Comparison of ENCODE assay signal across 14 cellular contexts in genomic region chr10:97396056-97396455, GRCh38. TPM values are rescaled to one million over a fixed set of nuclear protein-coding genes. Genes with fewer than 3 reads are reported as not detected.
DNase-seq lines count a peak whose midpoint lies in the region; ATAC-seq and TF ChIP-seq lines count a peak whose summit lies in the region.
"Had no signal": no experiment of that assay in that cellular context is flagged by ENCODE, and none has a peak within 500 bp of the region (broad histone marks: within the 10 kb centered on the region; RNA-seq: fewer than 3 reads in every experiment).

No MANE protein-coding gene starts in this region.

- peaks cover 8% of the 10 kb centered on the region for H3K4me1 Mint-ChIP-seq in central memory CD8-positive, alpha-beta T cell
- H3K4me1 Mint-ChIP-seq in stimulated activated naive B cell treated with anti-CD40 and anti-IgM and Interleukin-4, amounts not matched to agents 10 μg/mL and 1 μg/mL and 100 μg/mL, for 72 hours: peaks cover 0 to 7% of the 10 kb centered on the region in 2 donors
- H3K4me1 Mint-ChIP-seq in nephron progenitor cell: peaks cover 13% of the 10 kb centered on the region
- peaks cover 9 to 10% of the 10 kb centered on the region in 2 donors for H3K4me1 Mint-ChIP-seq in natural killer cell

- intact Hi-C loops in head of caudate nucleus (cut with DNase I) (no loop called here), left colon (cut with DNase I, micrococcal nuclease) (no loop called here), natural killer cell (cut with micrococcal nuclease) (no loop called here)

- no peaks in the 10 kb centered on the region for H3K9me3 Mint-ChIP-seq in central memory CD8-positive, alpha-beta T cell
- no peaks in the 10 kb centered on the region for H3K9me3 Mint-ChIP-seq in stimulated activated naive B cell treated with anti-CD40 and anti-IgM and Interleukin-4, amounts not matched to agents 10 μg/mL and 1 μg/mL and 100 μg/mL, for 72 hours
- H3K9me3 Mint-ChIP-seq in nephron progenitor cell (no peaks in the 10 kb centered on the region), natural killer cell (no peaks in the 10 kb centered on the region)
- H3K9me3 Mint-ChIP-seq: CD4-positive, alpha-beta memory T cell; HFFc6 had no signal

- ATAC-seq in central memory CD8-positive, alpha-beta T cell (replicated peaks; ENCODE audit: extremely low read depth, poor library complexity, severe bottlenecking): no peak
- ATAC-seq in stimulated activated naive B cell treated with anti-CD40 and anti-IgM and Interleukin-4, amounts not matched to agents 10 μg/mL and 1 μg/mL and 100 μg/mL, for 72 hours (replicated peaks): no peak
- ATAC-seq in left colon (no peak), natural killer cell (no peak)

- no peak for TF ChIP-seq CTCF in nephron progenitor cell (IDR thresholded peaks at IDR 0.05)
- TF ChIP-seq CTCF in natural killer cell (IDR thresholded peaks at IDR 0.05): no peak

- H3K36me3 Mint-ChIP-seq in central memory CD8-positive, alpha-beta T cell (ENCODE audit: insufficient read depth): peaks cover 28% of the 10 kb centered on the region
- H3K36me3 Mint-ChIP-seq in stimulated activated naive B cell treated with anti-CD40 and anti-IgM and Interleukin-4, amounts not matched to agents 10 μg/mL and 1 μg/mL and 100 μg/mL, for 72 hours: peaks cover 17 to 18% of the 10 kb centered on the region in 2 donors
- H3K36me3 Mint-ChIP-seq in nephron progenitor cell (ENCODE audit: low read depth) (peaks cover 29% of the 10 kb centered on the region), natural killer cell (no peaks in the 10 kb centered on the region)

- no peak for DNase-seq in central memory CD8-positive, alpha-beta T cell (ENCODE audit: low spot score in 2 of 2)
- DNase-seq in head of caudate nucleus (peak; percentile 19 to 96 (median 75)), nucleus accumbens (lab: John Stamatoyannopoulos, UW) (peak in 37 of 56 donors; percentile 4 to 86 (median 35)), nephron progenitor cell (no peak), left colon (no peak), natural killer cell (no peak)
- DNase-seq in stimulated activated naive B cell treated with anti-CD40 and anti-IgM and Interleukin-4, amounts not matched to agents 10 μg/mL and 1 μg/mL and 100 μg/mL, for 72 hours: no peak
- DNase-seq: C1 segment of cervical spinal cord; CD4-positive, alpha-beta memory T cell; COR-L47; DMS153; DND-41; GOT3; HFFc6 had no signal

- H3K27me3 Mint-ChIP-seq in central memory CD8-positive, alpha-beta T cell: no peaks in the 10 kb centered on the region
- no peaks in the 10 kb centered on the region for H3K27me3 Mint-ChIP-seq in stimulated activated naive B cell treated with anti-CD40 and anti-IgM and Interleukin-4, amounts not matched to agents 10 μg/mL and 1 μg/mL and 100 μg/mL, for 72 hours
- H3K27me3 Mint-ChIP-seq in nephron progenitor cell (ENCODE audit: low read depth, poor library complexity) (no peaks in the 10 kb centered on the region), natural killer cell (ENCODE audit: low read depth in 2 of 2) (no peaks in the 10 kb centered on the region)
- H3K27me3 Mint-ChIP-seq: CD4-positive, alpha-beta memory T cell had no signal

- no peak overlapping the region for H3K27ac Mint-ChIP-seq in central memory CD8-positive, alpha-beta T cell (ENCODE audit: low read depth)
- H3K27ac Mint-ChIP-seq in stimulated activated naive B cell treated with anti-CD40 and anti-IgM and Interleukin-4, amounts not matched to agents 10 μg/mL and 1 μg/mL and 100 μg/mL, for 72 hours: peak overlapping the region; percentile 81
- H3K27ac Mint-ChIP-seq in nephron progenitor cell (no peak overlapping the region), natural killer cell (no peak overlapping the region)
- H3K27ac Mint-ChIP-seq: HFFc6 had no signal

- peak overlapping the region; percentile 10 for H3K4me3 Mint-ChIP-seq in central memory CD8-positive, alpha-beta T cell
- no peak overlapping the region for H3K4me3 Mint-ChIP-seq in stimulated activated naive B cell treated with anti-CD40 and anti-IgM and Interleukin-4, amounts not matched to agents 10 μg/mL and 1 μg/mL and 100 μg/mL, for 72 hours
- no peak overlapping the region for H3K4me3 Mint-ChIP-seq in nephron progenitor cell
- H3K4me3 Mint-ChIP-seq in natural killer cell: no peak overlapping the region
- H3K4me3 Mint-ChIP-seq: CD4-positive, alpha-beta memory T cell; HFFc6 had no signal

RNA-seq across cellular contexts. Expression of gene RRP12, which starts 5.1 kb away (rescaled TPM):
- 10 to 100 TPM; 13.9 to 15.1 TPM for total RNA-seq in left colon
- total RNA-seq in natural killer cell: 100 to 1,000 TPM in 1 of 3 donors, 10 to 100 TPM in 2; 60.1 to 234 (median 79.2) TPM

RNA-seq across cellular contexts. Expression of gene PGAM1, which starts 29.9 kb away (rescaled TPM):
- total RNA-seq in left colon: 100 to 1,000 TPM; 216 to 249 TPM
- total RNA-seq in natural killer cell: 100 to 1,000 TPM in 1 of 3 donors, 10 to 100 TPM in 2; 92.6 to 104 (median 96.0) TPM

RNA-seq across cellular contexts. Expression of gene EXOSC1, which starts 49.8 kb away (rescaled TPM):
- total RNA-seq in left colon (10 to 100 TPM; 21.7 to 22.6 TPM), natural killer cell (10 to 100 TPM; 36.9 to 44.4 (median 37.6) TPM)

RNA-seq across cellular contexts. Expression of gene ZDHHC16, which starts 49.9 kb away (rescaled TPM):
- total RNA-seq in left colon (10 to 100 TPM; 29.1 to 31.5 TPM), natural killer cell (10 to 100 TPM; 11.3 to 18.7 (median 12.7) TPM)

Comparison
In these comparisons a context has a peak if more than half of its experiments do, and no peak if none do; other contexts are left out.
1. DNase-seq: peak in head of caudate nucleus (42 of 42) and nucleus accumbens (37 of 56); none in central memory CD8-positive, alpha-beta T cell (0 of 2), stimulated activated naive B cell treated with anti-CD40 and anti-IgM and Interleukin-4, amounts not matched to agents 10 μg/mL and 1 μg/mL and 100 μg/mL, for 72 hours (single experiment), nephron progenitor cell (single experiment), left colon (0 of 2) and natural killer cell (single experiment).